1 cellular context compared by ENCODE assay signal in the genomic region with DNA sequence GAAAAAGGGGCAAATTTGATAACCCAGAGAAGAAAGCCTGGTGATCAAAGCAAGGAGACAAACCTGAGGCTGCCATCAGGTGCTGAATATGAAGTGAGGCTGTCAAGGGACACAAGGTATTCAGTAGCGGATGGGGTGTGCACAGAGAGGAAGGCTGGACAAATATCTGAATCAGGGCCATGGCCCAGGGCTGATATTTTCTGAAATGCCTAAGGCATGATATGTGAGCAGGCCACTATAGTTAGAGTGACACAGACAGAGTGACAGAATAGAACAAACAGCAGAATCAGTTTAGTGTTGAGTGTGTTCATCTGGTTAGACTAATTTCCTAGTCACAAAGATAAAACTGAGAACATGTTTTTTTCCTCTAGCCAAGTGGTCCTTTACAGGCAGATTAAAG.
TF ChIP-seq lines count a peak whose summit lies in the region.

No MANE protein-coding gene starts in this region.

TF ChIP-seq in K562, 482 proteins besides CTCF, POLR2A, EP300 and RAD21 (continued from another document):
- TF ChIP-seq PREB (CRISPR knock-in tag; IDR thresholded peaks at IDR 0.05): peak; percentile 89
- TF ChIP-seq MBD1 (CRISPR knock-in tag; IDR thresholded peaks at IDR 0.05): no peak
- no peak for TF ChIP-seq ZNF232 (CRISPR knock-in tag; IDR thresholded peaks at IDR 0.05)
- TF ChIP-seq RFX7 (CRISPR knock-in tag; IDR thresholded peaks at IDR 0.05): no peak
- TF ChIP-seq ARNT (IDR thresholded peaks at IDR 0.05): 0 out of 4 replicates have a peak, but pooled peaks of 1 of the 2 experiments have one; percentile 36
- TF ChIP-seq KAT8 (IDR thresholded peaks at IDR 0.05; ENCODE audit: low read depth): no peak
- TF ChIP-seq FOXM1 (IDR thresholded peaks at IDR 0.05; ENCODE audit: low read depth): 0 out of 2 replicates have a peak, but pooled peaks have one; percentile 3
- no peak for TF ChIP-seq FOXM1 (CRISPR knock-in tag; IDR thresholded peaks at IDR 0.05; ENCODE audit: low read depth)
- peak; percentile 69 for TF ChIP-seq PKNOX1 (IDR thresholded peaks at IDR 0.05)
- TF ChIP-seq, protein P1, sequence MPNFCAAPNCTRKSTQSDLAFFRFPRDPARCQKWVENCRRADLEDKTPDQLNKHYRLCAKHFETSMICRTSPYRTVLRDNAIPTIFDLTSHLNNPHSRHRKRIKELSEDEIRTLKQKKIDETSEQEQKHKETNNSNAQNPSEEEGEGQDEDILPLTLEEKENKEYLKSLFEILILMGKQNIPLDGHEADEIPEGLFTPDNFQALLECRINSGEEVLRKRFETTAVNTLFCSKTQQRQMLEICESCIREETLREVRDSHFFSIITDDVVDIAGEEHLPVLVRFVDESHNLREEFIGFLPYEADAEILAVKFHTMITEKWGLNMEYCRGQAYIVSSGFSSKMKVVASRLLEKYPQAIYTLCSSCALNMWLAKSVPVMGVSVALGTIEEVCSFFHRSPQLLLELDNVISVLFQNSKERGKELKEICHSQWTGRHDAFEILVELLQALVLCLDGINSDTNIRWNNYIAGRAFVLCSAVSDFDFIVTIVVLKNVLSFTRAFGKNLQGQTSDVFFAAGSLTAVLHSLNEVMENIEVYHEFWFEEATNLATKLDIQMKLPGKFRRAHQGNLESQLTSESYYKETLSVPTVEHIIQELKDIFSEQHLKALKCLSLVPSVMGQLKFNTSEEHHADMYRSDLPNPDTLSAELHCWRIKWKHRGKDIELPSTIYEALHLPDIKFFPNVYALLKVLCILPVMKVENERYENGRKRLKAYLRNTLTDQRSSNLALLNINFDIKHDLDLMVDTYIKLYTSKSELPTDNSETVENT (CRISPR knock-in tag; IDR thresholded peaks at IDR 0.05): no peak
